Comparison of ENCODE assay signal across 8 cellular contexts in the genomic region with DNA sequence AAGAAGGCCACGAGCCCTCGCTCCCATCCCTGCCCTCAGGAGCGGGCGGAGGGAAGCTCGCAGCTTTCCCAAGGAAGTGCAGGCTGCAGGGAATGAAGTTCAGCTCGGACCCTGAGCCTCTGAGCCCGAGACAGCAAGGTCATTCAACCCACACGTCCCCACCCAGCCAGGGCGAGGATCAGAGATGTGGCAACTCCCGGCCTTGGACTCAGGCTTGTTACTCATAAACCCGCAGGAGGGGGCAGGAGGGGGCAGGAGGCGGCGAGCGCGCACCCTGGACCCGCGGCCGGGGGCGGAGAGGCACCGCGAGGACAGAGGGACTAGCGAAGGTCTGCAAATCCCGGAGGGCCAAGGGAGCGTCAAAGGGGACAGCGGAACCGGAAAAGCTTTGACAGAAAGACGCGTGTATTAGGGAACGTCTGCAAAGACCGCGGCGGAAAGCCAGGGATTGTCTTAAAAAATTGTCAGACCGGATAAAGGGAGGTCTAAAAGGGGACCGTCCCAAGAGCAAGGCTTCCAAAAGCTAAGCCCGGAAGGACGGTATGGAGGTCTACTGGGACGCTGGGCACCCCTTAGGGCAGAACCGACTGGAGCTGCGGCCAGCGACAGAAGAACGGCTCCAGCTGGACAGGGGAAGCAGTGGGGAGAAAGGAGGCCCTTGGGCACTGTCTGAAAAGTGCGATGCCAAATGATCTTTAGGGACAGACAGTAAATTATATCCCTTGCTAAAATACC. TPM values are rescaled to one million over a fixed set of nuclear protein-coding genes. Genes with fewer than 3 reads are reported as not detected.
DNase-seq lines count a peak whose midpoint lies in the region; ATAC-seq and TF ChIP-seq lines count a peak whose summit lies in the region.

No MANE protein-coding gene starts in this region.

- H3K9me3 ChIP-seq in parathyroid adenoma (ENCODE audit: control insufficient read depth, low read length) (no peaks in the 10 kb centered on the region), tibial nerve (no peaks in the 10 kb centered on the region)

- peak overlapping the region; percentile 99 for H3K4me3 Mint-ChIP-seq in activated naive CD8-positive, alpha-beta T cell treated with anti-CD3 and anti-CD28 coated beads, Interleukin-2, amount 10 ng/mL, durations not matched to agents 7 days and 5 days

- peak overlapping the region; percentile 61 for H3K9ac ChIP-seq in parathyroid adenoma

- peaks cover 22% of the 10 kb centered on the region for H3K79me2 ChIP-seq in parathyroid adenoma

- TF ChIP-seq CTCF in parathyroid adenoma (IDR thresholded peaks at IDR 0.05) (no peak), tibial nerve (IDR thresholded peaks at IDR 0.05) (peak in 1 of 5 experiments; percentile 10)

- H3K36me3 ChIP-seq in parathyroid adenoma (ENCODE audit: control insufficient read depth, insufficient read depth, low read length) (no peaks in the 10 kb centered on the region), tibial nerve (peaks cover 0 to 24% (median 18%) of the 10 kb centered on the region in 3 donors)

- WGBS in tibial nerve, 2 donors: 0 to 1% methylated on average over 37 of the region's 42 CpGs

- POLR2A ChIA-PET in activated naive CD8-positive, alpha-beta T cell treated with anti-CD3 and anti-CD28 coated beads, Interleukin-2, amount 10 ng/mL, durations not matched to agents 7 days and 5 days (lab: Charles Lee): interaction anchor here (0.8 to 8.3 kb wide), 36 partner anchors 10 to 317 kb away, joined by 3 to 176 read pairs (median 6); a partner anchor contains a TSS

- H3K27ac Mint-ChIP-seq in activated naive CD8-positive, alpha-beta T cell treated with anti-CD3 and anti-CD28 coated beads, Interleukin-2, amount 10 ng/mL, durations not matched to agents 7 days and 5 days: peak overlapping the region; percentile 99

- H3K36me3 Mint-ChIP-seq in activated naive CD8-positive, alpha-beta T cell treated with anti-CD3 and anti-CD28 coated beads, Interleukin-2, amount 10 ng/mL, durations not matched to agents 7 days and 5 days: peaks cover 29% of the 10 kb centered on the region

- H3K27ac ChIP-seq in parathyroid adenoma (peak overlapping the region; percentile 100), tibial nerve (peak overlapping the region; percentile 99 to 100 (median 99))

- peak in 1 of 2 donors; percentile 10 for TF ChIP-seq POLR2A in tibial nerve (IDR thresholded peaks at IDR 0.05)

- intact Hi-C loops in cardiac septum (cut with DNase I): loop anchor here (2.0 kb wide), 1 partner anchor 27 kb away; a partner anchor contains a TSS

- H3K4me3 ChIP-seq in parathyroid adenoma (ENCODE audit: low read depth, low read length) (peak overlapping the region; percentile 99), tibial nerve (peak overlapping the region; percentile 46 to 81 (median 76))

- peaks cover 14% of the 10 kb centered on the region for H3K4me1 ChIP-seq in parathyroid adenoma
- peaks cover 4 to 22% (median 11%) of the 10 kb centered on the region in 4 donors for H3K4me1 ChIP-seq in tibial nerve

- peaks cover 28% of the 10 kb centered on the region for H3K4me1 Mint-ChIP-seq in activated naive CD8-positive, alpha-beta T cell treated with anti-CD3 and anti-CD28 coated beads, Interleukin-2, amount 10 ng/mL, durations not matched to agents 7 days and 5 days

- TF ChIP-seq EP300 in tibial nerve (IDR thresholded peaks at IDR 0.05): peak; percentile 37 to 50

- peak overlapping the region; percentile 86 for H2AFZ ChIP-seq in parathyroid adenoma

- H3K27me3 ChIP-seq in parathyroid adenoma (ENCODE audit: control insufficient read depth, insufficient read depth, low read length) (no peaks in the 10 kb centered on the region), tibial nerve (no peaks in the 10 kb centered on the region)

- no peaks in the 10 kb centered on the region for H3K9me3 Mint-ChIP-seq in activated naive CD8-positive, alpha-beta T cell treated with anti-CD3 and anti-CD28 coated beads, Interleukin-2, amount 10 ng/mL, durations not matched to agents 7 days and 5 days

- DNase-seq in GM04503 (ENCODE audit: low read depth) (peak; percentile 74), NCI-H1092 (lab: John Stamatoyannopoulos, UW) (peak; percentile 91), SKM-1 treated with dmso at 0.1 percent for 144 hours (lab: John Stamatoyannopoulos, UW; ENCODE audit: unreplicated experiment) (peak; percentile 80), cardiac septum (ENCODE audit: low spot score) (peak; percentile 93), tibial nerve (ENCODE audit: low spot score in 2 of 2) (peak; percentile 71 to 74)
- peak; percentile 83 for DNase-seq in activated naive CD8-positive, alpha-beta T cell treated with anti-CD3 and anti-CD28 coated beads, Interleukin-2, amount 10 ng/mL, durations not matched to agents 7 days and 5 days

- peak; percentile 27 for ATAC-seq in HG02571 (IDR thresholded peaks at IDR 0.05; ENCODE audit: unreplicated experiment)
- ATAC-seq in activated naive CD8-positive, alpha-beta T cell treated with anti-CD3 and anti-CD28 coated beads, Interleukin-2, amount 10 ng/mL, durations not matched to agents 7 days and 5 days (ENCODE audit: low read depth): peak; percentile 31

- H3K27me3 Mint-ChIP-seq in activated naive CD8-positive, alpha-beta T cell treated with anti-CD3 and anti-CD28 coated beads, Interleukin-2, amount 10 ng/mL, durations not matched to agents 7 days and 5 days: no peaks in the 10 kb centered on the region

- H3K4me2 ChIP-seq in parathyroid adenoma (ENCODE audit: low read length): peak overlapping the region; percentile 84

RNA-seq across cellular contexts. Expression of a gene that starts 0.6 kb away (rescaled TPM):
- 100 to 1,000 TPM; 100 to 105 TPM for total RNA-seq in activated naive CD8-positive, alpha-beta T cell treated with anti-CD3 and anti-CD28 coated beads, Interleukin-2, amount 10 ng/mL, durations not matched to agents 7 days and 5 days
- total RNA-seq in cardiac septum (54.1 TPM), tibial nerve (100 to 1,000 TPM in 2 of 4 donors, 10 to 100 TPM in 2; 68.9 to 126 (median 98.9) TPM)

RNA-seq across cellular contexts. Expression of a gene that starts 0.8 kb away (rescaled TPM):
- total RNA-seq in activated naive CD8-positive, alpha-beta T cell treated with anti-CD3 and anti-CD28 coated beads, Interleukin-2, amount 10 ng/mL, durations not matched to agents 7 days and 5 days: 1 to 10 TPM; 3.3 to 3.4 TPM
- 2.4 TPM for total RNA-seq in cardiac septum
- 1 to 10 TPM; 4.8 to 7.0 (median 5.9) TPM for total RNA-seq in tibial nerve

RNA-seq across cellular contexts. Expression of a gene that starts 16.5 kb away (rescaled TPM):
- 1 to 10 TPM; 1.3 to 1.7 TPM for total RNA-seq in activated naive CD8-positive, alpha-beta T cell treated with anti-CD3 and anti-CD28 coated beads, Interleukin-2, amount 10 ng/mL, durations not matched to agents 7 days and 5 days
- 112 TPM for total RNA-seq in cardiac septum
- total RNA-seq in tibial nerve: 1 to 10 TPM in 1 of 4 donors, under 1 TPM in 1, not detected in 2; 0.78 to 1.3 TPM

RNA-seq across cellular contexts. Expression of a gene that starts 19.9 kb away (rescaled TPM):
- total RNA-seq in activated naive CD8-positive, alpha-beta T cell treated with anti-CD3 and anti-CD28 coated beads, Interleukin-2, amount 10 ng/mL, durations not matched to agents 7 days and 5 days: 10 to 100 TPM; 47.4 to 50.6 TPM
- total RNA-seq in cardiac septum: 2.2 TPM
- 10 to 100 TPM; 28.9 to 49.2 (median 34.3) TPM for total RNA-seq in tibial nerve

RNA-seq across cellular contexts. Expression of a gene that starts 22.0 kb away (rescaled TPM):
- total RNA-seq in activated naive CD8-positive, alpha-beta T cell treated with anti-CD3 and anti-CD28 coated beads, Interleukin-2, amount 10 ng/mL, durations not matched to agents 7 days and 5 days: 100 to 1,000 TPM; 430 to 443 TPM
- total RNA-seq in cardiac septum (61.3 TPM), tibial nerve (100 to 1,000 TPM in 3 of 4 donors, 10 to 100 TPM in 1; 96.9 to 130 (median 110) TPM)

Comparison
In these comparisons a context has a peak if more than half of its experiments do, and no peak if none do; other contexts are left out.
1. Peak in every context shown above with its lines: DNase-seq, ATAC-seq, H3K4me3 ChIP-seq and H3K27ac ChIP-seq.
2. RNA of a gene that starts 16.5 kb away (total RNA-seq): 112 TPM in cardiac septum (single experiment); 1.3 to 1.7 TPM in activated naive CD8-positive, alpha-beta T cell treated with anti-CD3 and anti-CD28 coated beads, Interleukin-2, amount 10 ng/mL, durations not matched to agents 7 days and 5 days and 0.78 to 1.3 TPM in tibial nerve; every median in the first group is over 10 times any median in the second.